In the genomic region with DNA sequence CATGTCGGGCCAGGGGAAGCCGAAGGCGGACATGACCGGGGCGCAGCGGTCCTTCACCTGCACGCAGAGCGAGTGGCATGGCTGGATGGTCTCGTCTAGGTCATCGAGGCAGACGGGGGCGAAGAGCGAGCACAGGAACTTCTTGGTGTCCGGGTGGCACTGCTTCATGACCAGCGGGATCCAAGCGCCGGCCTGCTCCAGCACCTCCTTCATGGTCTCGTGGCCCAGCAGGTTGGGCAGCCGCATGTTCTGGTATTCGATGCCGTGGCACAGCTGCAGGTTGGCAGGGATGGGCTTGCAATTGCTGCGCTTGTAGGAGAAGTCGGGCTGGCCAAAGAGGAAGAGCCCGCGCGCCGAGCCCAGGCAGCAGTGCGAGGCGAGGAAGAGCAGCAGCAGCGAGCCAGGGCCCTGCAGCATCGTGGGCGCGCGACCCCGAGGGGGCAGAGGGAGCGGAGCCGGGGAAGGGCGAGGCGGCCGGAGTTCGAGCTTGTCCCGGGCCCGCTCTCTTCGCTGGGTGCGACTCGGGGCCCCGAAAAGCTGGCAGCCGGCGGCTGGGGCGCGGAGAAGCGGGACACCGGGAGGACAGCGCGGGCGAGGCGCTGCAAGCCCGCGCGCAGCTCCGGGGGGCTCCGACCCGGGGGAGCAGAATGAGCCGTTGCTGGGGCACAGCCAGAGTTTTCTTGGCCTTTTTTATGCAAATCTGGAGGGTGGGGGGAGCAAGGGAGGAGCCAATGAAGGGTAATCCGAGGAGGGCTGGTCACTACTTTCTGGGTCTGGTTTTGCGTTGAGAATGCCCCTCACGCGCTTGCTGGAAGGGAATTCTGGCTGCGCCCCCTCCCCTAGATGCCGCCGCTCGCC, we compare ENCODE assay signal across 10 cellular contexts. TPM values are rescaled to one million over a fixed set of nuclear protein-coding genes. Genes with fewer than 3 reads are reported as not detected.
A peak's percentile ranks its signal among the peaks of the same experiment; 100 is the strongest.
DNase-seq lines count a peak whose midpoint lies in the region; ATAC-seq and TF ChIP-seq lines count a peak whose summit lies in the region.
"Had no signal": no experiment of that assay in that cellular context is flagged by ENCODE, and none has a peak within 500 bp of the region (broad histone marks: within the 10 kb centered on the region; RNA-seq: fewer than 3 reads in every experiment).

SFRP2 (minus strand) TSS at position 665 of the 858 bp plus-strand sequence; CDS start at position 417, 248 bp downstream.

- POLR2A ChIA-PET in CD4-positive, alpha-beta T cell (lab: Charles Lee) = no interaction called here

- CTCF ChIA-PET in CD4-positive, alpha-beta T cell (lab: Charles Lee) = no interaction called here

- no peaks in the 10 kb centered on the region for H3K36me3 Mint-ChIP-seq in CD4-positive, alpha-beta T cell (ENCODE audit: low read depth)

- peaks cover 84% of the 10 kb centered on the region for H3K27me3 ChIP-seq in CD4-positive, alpha-beta T cell (ENCODE audit: control insufficient read depth, insufficient read depth, low read length)
- H3K27me3 ChIP-seq in gastroesophageal sphincter = peaks cover 76% of the 10 kb centered on the region
- no peaks in the 10 kb centered on the region for H3K27me3 ChIP-seq in ovary

- no peaks in the 10 kb centered on the region for H3K9me3 Mint-ChIP-seq in CD4-positive, alpha-beta T cell

- peaks cover 92% of the 10 kb centered on the region for H3K27me3 Mint-ChIP-seq in CD4-positive, alpha-beta T cell

- H3K9me3 ChIP-seq in CD4-positive, alpha-beta T cell (ENCODE audit: control insufficient read depth, low read length) = no peaks in the 10 kb centered on the region
- H3K9me3 ChIP-seq in gastroesophageal sphincter (no peaks in the 10 kb centered on the region), ovary (no peaks in the 10 kb centered on the region)

- DNase-seq in CD4-positive, alpha-beta T cell = no peak
- peak; percentile 19 for DNase-seq in NOMO-1 treated with dmso at 0.1 percent for 144 hours (lab: John Stamatoyannopoulos, UW; ENCODE audit: unreplicated experiment)
- no peak for DNase-seq in ovary
- DNase-seq in KG1 (lab: John Stamatoyannopoulos, UW) = no peak
- no peak for DNase-seq in NCI-H446 (lab: John Stamatoyannopoulos, UW)
- no peak for DNase-seq in SK-N-DZ (ENCODE audit: low spot score)
- DNase-seq: amniotic stem cell, NCI-H1105 had no signal

- H3K4me3 ChIP-seq in gastroesophageal sphincter (peak within 1 kb of the TSS; percentile 10 to 52), ovary (peak within 1 kb of the TSS; percentile 7)

- H3K4me1 ChIP-seq in gastroesophageal sphincter (peaks cover 0 to 46% (median 17%) of the 10 kb centered on the region in 3 donors), ovary (ENCODE audit: insufficient read depth) (peaks cover 5% of the 10 kb centered on the region)

- H3K4me3 Mint-ChIP-seq in CD4-positive, alpha-beta T cell = peak within 1 kb of the TSS; percentile 55

- TF ChIP-seq CTCF in CD4-positive, alpha-beta T cell (IDR thresholded peaks at IDR 0.05) = no peak
- no peak for TF ChIP-seq CTCF in gastroesophageal sphincter (IDR thresholded peaks at IDR 0.05)
- no peak for TF ChIP-seq CTCF in ovary (IDR thresholded peaks at IDR 0.05)

- H3K4me1 Mint-ChIP-seq in CD4-positive, alpha-beta T cell (ENCODE audit: low read depth) = peaks cover 46% of the 10 kb centered on the region

- H3K27ac Mint-ChIP-seq in CD4-positive, alpha-beta T cell = no peak within 1 kb of the TSS

- TF ChIP-seq POLR2A in gastroesophageal sphincter (IDR thresholded peaks at IDR 0.05) = no peak
- TF ChIP-seq POLR2A in ovary (IDR thresholded peaks at IDR 0.05) = no peak

- intact Hi-C loops in CD4-positive, alpha-beta T cell (cut with DNase I, micrococcal nuclease) = loop anchor here (5.0 to 10.0 kb wide), 5 partner anchors 229 to 836 kb away; no protein-coding TSS in a partner anchor
- intact Hi-C loops in ovary (cut with DNase I) = loop anchor here in 1 of 4 donors (10.0 kb wide), 1 partner anchor 526 kb away; no protein-coding TSS in a partner anchor

- H3K36me3 ChIP-seq in gastroesophageal sphincter = no peaks in the 10 kb centered on the region
- no peaks in the 10 kb centered on the region for H3K36me3 ChIP-seq in ovary

- no peak for TF ChIP-seq EP300 in gastroesophageal sphincter (IDR thresholded peaks at IDR 0.05)
- no peak for TF ChIP-seq EP300 in ovary (IDR thresholded peaks at IDR 0.05)

- H3K27ac ChIP-seq in CD4-positive, alpha-beta T cell (ENCODE audit: low read depth, low read length) = no peak within 1 kb of the TSS
- H3K27ac ChIP-seq in gastroesophageal sphincter (peak within 1 kb of the TSS in 3 of 4 donors; percentile 54 to 75 (median 64)), ovary (no peak within 1 kb of the TSS)

- no peak for ATAC-seq in CD4-positive, alpha-beta T cell (ENCODE audit: poor library complexity)
- no peak for ATAC-seq in gastroesophageal sphincter
- ATAC-seq in HG03097 (IDR thresholded peaks at IDR 0.05; ENCODE audit: low FRiP score, unreplicated experiment) = no peak

- 0 to 19% methylated on average over 4 of the region's 72 CpGs for WGBS in gastroesophageal sphincter (ENCODE audit: low coverage in 1 of 2), 2 donors
- WGBS in ovary, 3 donors = 3 to 5% (median 3%) methylated on average over 67 to 72 of the region's 72 CpGs

RNA-seq across cellular contexts. Expression of gene SFRP2, which starts in this region (rescaled TPM):
- total RNA-seq in CD4-positive, alpha-beta T cell = not detected
- total RNA-seq in gastroesophageal sphincter = 10 to 100 TPM; 12.3 to 36.5 (median 21.2) TPM
- total RNA-seq in ovary = 10 to 100 TPM in 2 of 7 donors, 1 to 10 TPM in 2, not detected in 3; 1.1 to 15.4 (median 11.7) TPM
- polyA plus RNA-seq in ovary = 10 to 100 TPM in 1 of 2 donors, under 1 TPM in 1; 0.63 to 96.2 TPM
- polyA plus RNA-seq in SK-N-DZ (2014; cell fraction: cytosol; rRNA removed) = not detected in 2 replicates
- not detected in 2 replicates for polyA plus RNA-seq in SK-N-DZ (2014; cell fraction: nucleus; rRNA removed)

Comparison
In these comparisons a context has a peak if more than half of its experiments do, and no peak if none do; other contexts are left out.
1. H3K27ac ChIP-seq: peak in gastroesophageal sphincter (3 of 4); none in CD4-positive, alpha-beta T cell (single experiment) and ovary (0 of 2).